1 cellular context compared by ENCODE assay signal in the genomic region with DNA sequence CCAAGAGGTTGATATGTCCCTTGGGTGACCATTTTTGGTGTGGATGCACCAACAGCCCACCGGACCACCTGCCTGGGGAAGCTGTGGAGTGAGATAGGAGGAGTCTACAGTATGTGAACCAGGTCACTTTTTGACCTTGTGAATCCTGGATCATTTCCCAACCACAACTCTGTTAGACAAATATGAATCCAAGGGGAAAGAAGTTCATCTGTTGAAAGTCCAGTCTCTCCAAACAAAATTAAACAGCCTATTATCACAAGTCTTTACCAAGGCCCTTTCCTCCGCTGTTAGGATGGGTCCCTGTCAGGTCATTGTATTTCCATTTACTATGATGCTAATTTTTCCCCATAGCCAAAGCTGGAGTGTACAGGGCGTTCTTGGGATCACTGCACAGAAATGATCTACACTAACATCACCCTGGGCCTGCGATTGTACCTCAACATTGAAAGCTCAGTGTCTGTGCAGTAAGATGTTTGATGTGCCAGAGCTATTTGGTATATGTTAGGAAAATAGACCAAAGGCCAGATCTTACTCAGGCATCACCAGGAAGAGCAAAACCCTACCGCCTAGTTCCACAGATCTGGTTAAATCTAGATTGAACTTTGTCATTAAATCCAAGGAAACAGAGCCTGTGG.
A peak's percentile ranks its signal among the peaks of the same experiment; 100 is the strongest.
TF ChIP-seq lines count a peak whose summit lies in the region.

No MANE protein-coding gene starts in this region.

TF ChIP-seq in HepG2, 621 proteins besides CTCF, POLR2A, EP300 and RAD21 (continued from another document and continues in another):
- TF ChIP-seq ZNF609 (CRISPR knock-in tag; IDR thresholded peaks at IDR 0.05; ENCODE audit: borderline replicate concordance) (peak; percentile 74; the same call in 1 of the 2 replicates), KDM5A (IDR thresholded peaks at IDR 0.05; ENCODE audit: borderline replicate concordance, low read length) (no peak), NCOA1 (CRISPR knock-in tag; IDR thresholded peaks at IDR 0.05) (no peak), BRF2 (CRISPR knock-in tag; IDR thresholded peaks at IDR 0.05) (0 out of 2 replicates have a peak, but pooled peaks have one; percentile 41), HNF4G (IDR thresholded peaks at IDR 0.05; ENCODE audit: borderline replicate concordance, low read depth, low read length) (peak; percentile 58; the same call in 1 of the 2 replicates), HNF4G (CRISPR knock-in tag; IDR thresholded peaks at IDR 0.05; ENCODE audit: borderline replicate concordance, low read depth) (peak; percentile 48; the same call in 1 of the 2 replicates), DPF2 (CRISPR knock-in tag; IDR thresholded peaks at IDR 0.05; ENCODE audit: borderline replicate concordance, low read depth) (peak; percentile 27; the same call in 1 of the 2 replicates), ZSCAN29 (CRISPR knock-in tag; conservative IDR thresholded peaks at IDR 0.05) (0 out of 2 replicates have a peak, but pooled peaks have one; percentile 41), ATF7-NPFF (CRISPR knock-in tag; IDR thresholded peaks at IDR 0.05; ENCODE audit: low read depth) (no peak), POLR2AphosphoS5 (IDR thresholded peaks at IDR 0.05; ENCODE audit: low read depth, low read length) (no peak), TRIM24 (CRISPR knock-in tag; IDR thresholded peaks at IDR 0.05) (no peak), ZNF407 (CRISPR knock-in tag; IDR thresholded peaks at IDR 0.05; ENCODE audit: not compliant biosample characterization) (no peak), ZNF431 (CRISPR knock-in tag; IDR thresholded peaks at IDR 0.05; ENCODE audit: borderline replicate concordance, low read depth) (no peak), ARNTL (CRISPR knock-in tag; IDR thresholded peaks at IDR 0.05) (no peak), ZNF670 (CRISPR knock-in tag; IDR thresholded peaks at IDR 0.05; ENCODE audit: borderline replicate concordance) (no peak), ZNF350 (CRISPR knock-in tag; IDR thresholded peaks at IDR 0.05; ENCODE audit: borderline replicate concordance, low read depth) (no peak), CAMTA2 (CRISPR knock-in tag; IDR thresholded peaks at IDR 0.05; ENCODE audit: borderline replicate concordance) (no peak), ZBED4 (CRISPR knock-in tag; IDR thresholded peaks at IDR 0.05; ENCODE audit: borderline replicate concordance) (no peak), ZC3H13 (CRISPR knock-in tag; IDR thresholded peaks at IDR 0.05) (no peak), ZNF331 (CRISPR knock-in tag; IDR thresholded peaks at IDR 0.05) (peak; percentile 36; the same call in 1 of the 2 replicates)
- TF ChIP-seq, protein P1, sequence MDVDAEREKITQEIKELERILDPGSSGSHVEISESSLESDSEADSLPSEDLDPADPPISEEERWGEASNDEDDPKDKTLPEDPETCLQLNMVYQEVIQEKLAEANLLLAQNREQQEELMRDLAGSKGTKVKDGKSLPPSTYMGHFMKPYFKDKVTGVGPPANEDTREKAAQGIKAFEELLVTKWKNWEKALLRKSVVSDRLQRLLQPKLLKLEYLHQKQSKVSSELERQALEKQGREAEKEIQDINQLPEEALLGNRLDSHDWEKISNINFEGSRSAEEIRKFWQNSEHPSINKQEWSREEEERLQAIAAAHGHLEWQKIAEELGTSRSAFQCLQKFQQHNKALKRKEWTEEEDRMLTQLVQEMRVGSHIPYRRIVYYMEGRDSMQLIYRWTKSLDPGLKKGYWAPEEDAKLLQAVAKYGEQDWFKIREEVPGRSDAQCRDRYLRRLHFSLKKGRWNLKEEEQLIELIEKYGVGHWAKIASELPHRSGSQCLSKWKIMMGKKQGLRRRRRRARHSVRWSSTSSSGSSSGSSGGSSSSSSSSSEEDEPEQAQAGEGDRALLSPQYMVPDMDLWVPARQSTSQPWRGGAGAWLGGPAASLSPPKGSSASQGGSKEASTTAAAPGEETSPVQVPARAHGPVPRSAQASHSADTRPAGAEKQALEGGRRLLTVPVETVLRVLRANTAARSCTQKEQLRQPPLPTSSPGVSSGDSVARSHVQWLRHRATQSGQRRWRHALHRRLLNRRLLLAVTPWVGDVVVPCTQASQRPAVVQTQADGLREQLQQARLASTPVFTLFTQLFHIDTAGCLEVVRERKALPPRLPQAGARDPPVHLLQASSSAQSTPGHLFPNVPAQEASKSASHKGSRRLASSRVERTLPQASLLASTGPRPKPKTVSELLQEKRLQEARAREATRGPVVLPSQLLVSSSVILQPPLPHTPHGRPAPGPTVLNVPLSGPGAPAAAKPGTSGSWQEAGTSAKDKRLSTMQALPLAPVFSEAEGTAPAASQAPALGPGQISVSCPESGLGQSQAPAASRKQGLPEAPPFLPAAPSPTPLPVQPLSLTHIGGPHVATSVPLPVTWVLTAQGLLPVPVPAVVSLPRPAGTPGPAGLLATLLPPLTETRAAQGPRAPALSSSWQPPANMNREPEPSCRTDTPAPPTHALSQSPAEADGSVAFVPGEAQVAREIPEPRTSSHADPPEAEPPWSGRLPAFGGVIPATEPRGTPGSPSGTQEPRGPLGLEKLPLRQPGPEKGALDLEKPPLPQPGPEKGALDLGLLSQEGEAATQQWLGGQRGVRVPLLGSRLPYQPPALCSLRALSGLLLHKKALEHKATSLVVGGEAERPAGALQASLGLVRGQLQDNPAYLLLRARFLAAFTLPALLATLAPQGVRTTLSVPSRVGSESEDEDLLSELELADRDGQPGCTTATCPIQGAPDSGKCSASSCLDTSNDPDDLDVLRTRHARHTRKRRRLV (CRISPR knock-in tag; IDR thresholded peaks at IDR 0.05), result no peak
- TF ChIP-seq, protein P2, sequence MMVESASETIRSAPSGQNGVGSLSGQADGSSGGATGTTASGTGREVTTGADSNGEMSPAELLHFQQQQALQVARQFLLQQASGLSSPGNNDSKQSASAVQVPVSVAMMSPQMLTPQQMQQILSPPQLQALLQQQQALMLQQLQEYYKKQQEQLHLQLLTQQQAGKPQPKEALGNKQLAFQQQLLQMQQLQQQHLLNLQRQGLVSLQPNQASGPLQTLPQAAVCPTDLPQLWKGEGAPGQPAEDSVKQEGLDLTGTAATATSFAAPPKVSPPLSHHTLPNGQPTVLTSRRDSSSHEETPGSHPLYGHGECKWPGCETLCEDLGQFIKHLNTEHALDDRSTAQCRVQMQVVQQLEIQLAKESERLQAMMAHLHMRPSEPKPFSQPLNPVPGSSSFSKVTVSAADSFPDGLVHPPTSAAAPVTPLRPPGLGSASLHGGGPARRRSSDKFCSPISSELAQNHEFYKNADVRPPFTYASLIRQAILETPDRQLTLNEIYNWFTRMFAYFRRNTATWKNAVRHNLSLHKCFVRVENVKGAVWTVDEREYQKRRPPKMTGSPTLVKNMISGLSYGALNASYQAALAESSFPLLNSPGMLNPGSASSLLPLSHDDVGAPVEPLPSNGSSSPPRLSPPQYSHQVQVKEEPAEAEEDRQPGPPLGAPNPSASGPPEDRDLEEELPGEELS (CRISPR knock-in tag; IDR thresholded peaks at IDR 0.05), result peak; percentile 66
